Comparison of ENCODE assay signal across 21 cellular contexts in the genomic region with DNA sequence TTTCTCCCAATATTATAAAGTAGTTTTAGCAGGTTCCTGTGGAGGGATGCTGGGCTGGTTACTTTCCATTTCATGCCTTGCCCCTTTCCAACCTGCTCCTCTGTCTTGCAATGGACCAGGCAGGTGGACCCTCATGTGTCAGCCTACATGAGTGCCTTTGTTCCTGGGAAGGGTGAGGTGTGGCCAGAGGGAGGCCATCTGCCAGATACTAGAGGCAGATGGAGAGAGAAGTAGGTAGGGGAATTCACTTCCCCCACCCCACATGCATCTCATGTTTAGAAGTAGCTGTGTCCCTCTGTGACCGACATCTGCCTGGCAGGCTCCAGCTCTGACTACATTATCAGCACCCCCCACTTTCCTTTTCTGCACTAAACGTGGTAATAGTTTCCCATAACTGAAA.
DNase-seq lines count a peak whose midpoint lies in the region; ATAC-seq and TF ChIP-seq lines count a peak whose summit lies in the region.
"Had no signal": no experiment of that assay in that cellular context is flagged by ENCODE, and none has a peak within 500 bp of the region (broad histone marks: within the 10 kb centered on the region; RNA-seq: fewer than 3 reads in every experiment).

No MANE protein-coding gene starts in this region.

- no peaks in the 10 kb centered on the region for H3K27me3 ChIP-seq in neural progenitor cell

- no peak overlapping the region for H3K27ac ChIP-seq in neural progenitor cell
- H3K27ac ChIP-seq: A549, KMS-11, SJSA1 had no signal

- H3K4me3 Mint-ChIP-seq in neural progenitor cell, result no peak overlapping the region
- H3K4me3 Mint-ChIP-seq: B cell; T-helper 1 cell treated with Interleukin-12 subunit alpha and Interleukin-12 subunit beta and Interleukin-4 antibody, amounts not matched to agents 30 μg/mL and 1 μg/mL, for 36 hours had no signal

- H3K4me1 ChIP-seq in neural progenitor cell, result no peaks in the 10 kb centered on the region
- H3K4me1 ChIP-seq: A549, SJSA1 had no signal

- DNase-seq in DMS 273 treated with DMSO at 0.1 percent for 48 hours (lab: John Stamatoyannopoulos, UW) (peak; percentile 82), NCI-H1694 (lab: John Stamatoyannopoulos, UW) (peak; percentile 89), NCI-H524 (lab: John Stamatoyannopoulos, UW) (peak; percentile 86 to 91), neural progenitor cell (ENCODE audit: low spot score) (no peak), Right ventricle myocardium superior (no peak), NCI-H2029 treated with DMSO at 0.1 percent for 48 hours (lab: John Stamatoyannopoulos, UW) (no peak)
- DNase-seq: COR-L47, GDM1, IMR-90, NCI-H1105, NCI-H146, NCI-H2081 treated with DMSO at 0.1 percent for 48 hours, NCI-H226, NCI-H69, OCI-M1 had no signal

- no peak overlapping the region for H3K9ac ChIP-seq in neural progenitor cell
- H3K9ac ChIP-seq: KMS-11 had no signal

- H3K4me2 ChIP-seq in neural progenitor cell, result no peak overlapping the region
- H3K4me2 ChIP-seq: A549, KMS-11 had no signal

- peaks cover 4% of the 10 kb centered on the region for H3K9me3 Mint-ChIP-seq in neural progenitor cell

- H2AFZ ChIP-seq in neural progenitor cell (replicated peaks), result no peak overlapping the region

- peaks cover 25% of the 10 kb centered on the region for H3K4me1 Mint-ChIP-seq in neural progenitor cell
- H3K4me1 Mint-ChIP-seq: B cell had no signal

- H4K20me1 ChIP-seq in neural progenitor cell (ENCODE audit: low read depth), result no peaks in the 10 kb centered on the region

- no peaks in the 10 kb centered on the region for H3K9me3 ChIP-seq in neural progenitor cell (ENCODE audit: low read depth)
- H3K9me3 ChIP-seq: A549, SJSA1 had no signal

- intact Hi-C loops in Right ventricle myocardium superior (cut with DNase I), result no loop called here

- no peak for ATAC-seq in Right ventricle myocardium superior (ENCODE audit: poor library complexity)
- ATAC-seq in GM21576 (IDR thresholded peaks at IDR 0.05; ENCODE audit: unreplicated experiment), result no peak
- ATAC-seq: A549 had no signal

- H3K27me3 Mint-ChIP-seq in neural progenitor cell (ENCODE audit: insufficient read depth, low read depth), result peaks cover 2% of the 10 kb centered on the region
- H3K27me3 Mint-ChIP-seq: B cell had no signal

- peaks cover 1% of the 10 kb centered on the region for H3K36me3 Mint-ChIP-seq in neural progenitor cell

- H3K4me3 ChIP-seq in neural progenitor cell, result no peak overlapping the region
- H3K4me3 ChIP-seq: A549, SJSA1 had no signal

- H3F3A ChIP-seq in neural progenitor cell (ENCODE audit: low read depth), result no peaks in the 10 kb centered on the region

- H3K79me2 ChIP-seq in neural progenitor cell (ENCODE audit: low read depth), result no peaks in the 10 kb centered on the region

- no peak for TF ChIP-seq CTCF in neural progenitor cell (IDR thresholded peaks at IDR 0.05)

- H3K27ac Mint-ChIP-seq in neural progenitor cell, result peak overlapping the region; percentile 2
- H3K27ac Mint-ChIP-seq: B cell; T-helper 1 cell treated with Interleukin-12 subunit alpha and Interleukin-12 subunit beta and Interleukin-4 antibody, amounts not matched to agents 30 μg/mL and 1 μg/mL, for 36 hours had no signal

- no peaks in the 10 kb centered on the region for H3K36me3 ChIP-seq in neural progenitor cell
- H3K36me3 ChIP-seq: SJSA1 had no signal

Comparison
In these comparisons a context has a peak if more than half of its experiments do, and no peak if none do; other contexts are left out.
1. DNase-seq: peak in DMS 273 treated with DMSO at 0.1 percent for 48 hours (single experiment), NCI-H1694 (single experiment) and NCI-H524 (2 of 2); none in neural progenitor cell (single experiment), Right ventricle myocardium superior (single experiment) and NCI-H2029 treated with DMSO at 0.1 percent for 48 hours (single experiment).